ENCODE assay signal across 8 cellular contexts in genomic region chr13:32538234-32538620, GRCh38. TPM values are rescaled to one million over a fixed set of nuclear protein-coding genes. Genes with fewer than 3 reads are reported as not detected.
DNase-seq lines count a peak whose midpoint lies in the region; ATAC-seq and TF ChIP-seq lines count a peak whose summit lies in the region.

No MANE protein-coding gene starts in this region.

- WGBS in HUES64: under 1% methylated on average over 20 of the region's 20 CpGs

- peak; percentile 34 for DNase-seq in NCI-H1092 treated with DMSO at 0.1 percent for 48 hours (lab: John Stamatoyannopoulos, UW)
- no peak for DNase-seq in NCI-H1092 (lab: John Stamatoyannopoulos, UW)
- no peak for DNase-seq in activated naive CD8-positive, alpha-beta T cell treated with anti-CD3 and anti-CD28 coated beads, Interleukin-2, amount 50 U/mL, for 24 hours
- DNase-seq in right atrium auricular region (ENCODE audit: low spot score): no peak
- peak; percentile 17 to 54 for DNase-seq in gastrocnemius medialis
- DNase-seq in glomerular visceral epithelial cell (ENCODE audit: extremely low spot score): no peak

- peak overlapping the region; percentile 99 for H3K4me3 Mint-ChIP-seq in activated naive CD8-positive, alpha-beta T cell treated with anti-CD3 and anti-CD28 coated beads, Interleukin-2, amount 50 U/mL, for 24 hours

- peaks cover 39% of the 10 kb centered on the region for H3K36me3 Mint-ChIP-seq in activated naive CD8-positive, alpha-beta T cell treated with anti-CD3 and anti-CD28 coated beads, Interleukin-2, amount 50 U/mL, for 24 hours (ENCODE audit: low read depth)

- H3K27me3 Mint-ChIP-seq in activated naive CD8-positive, alpha-beta T cell treated with anti-CD3 and anti-CD28 coated beads, Interleukin-2, amount 50 U/mL, for 24 hours: peaks cover 2% of the 10 kb centered on the region

- H3K9me3 ChIP-seq in HUES64 (ENCODE audit: insufficient read depth, low read depth, low read length) (peaks cover 3% of the 10 kb centered on the region; the same call in 1 of the 2 replicates), right atrium auricular region (no peaks in the 10 kb centered on the region), gastrocnemius medialis (no peaks in the 10 kb centered on the region)

- peak overlapping the region; percentile 78 for H3K9ac ChIP-seq in HUES64 (ENCODE audit: low read depth, low read length)

- peak overlapping the region; percentile 100 for H3K27ac Mint-ChIP-seq in activated naive CD8-positive, alpha-beta T cell treated with anti-CD3 and anti-CD28 coated beads, Interleukin-2, amount 50 U/mL, for 24 hours

- intact Hi-C loops in gastrocnemius medialis (cut with DNase I; ENCODE audit: low total_unique reads): loop anchor here (1.0 to 10.0 kb wide), 7 partner anchors 48 to 1376 kb away; partner anchors contain the start of genes BRCA2, HSPH1, PDS5B and ZAR1L

- H3K4me1 ChIP-seq in HUES64 (ENCODE audit: insufficient read depth, low read length) (no peaks in the 10 kb centered on the region), right atrium auricular region (peaks cover 0 to 37% of the 10 kb centered on the region in 2 donors), gastrocnemius medialis (peaks cover 43 to 44% of the 10 kb centered on the region in 2 donors)

- no peak for TF ChIP-seq POLR2A in gastrocnemius medialis (IDR thresholded peaks at IDR 0.05)

- peaks cover 33% of the 10 kb centered on the region for H3K36me3 ChIP-seq in HUES64 (ENCODE audit: insufficient read depth, low read length)
- peaks cover 16% of the 10 kb centered on the region for H3K36me3 ChIP-seq in right atrium auricular region
- peaks cover 0 to 14% of the 10 kb centered on the region in 2 donors for H3K36me3 ChIP-seq in gastrocnemius medialis

- in situ Hi-C loops in gastrocnemius medialis (cut with MboI; ENCODE audit: low sequenced_read_pairs in 4 of 4): no loop called here

- H3K4me1 Mint-ChIP-seq in activated naive CD8-positive, alpha-beta T cell treated with anti-CD3 and anti-CD28 coated beads, Interleukin-2, amount 50 U/mL, for 24 hours: peaks cover 54% of the 10 kb centered on the region

- peak overlapping the region; percentile 82 for H3K4me3 ChIP-seq in HUES64 (ENCODE audit: low read length)
- H3K4me3 ChIP-seq in right atrium auricular region: peak overlapping the region; percentile 61 to 70
- peak overlapping the region; percentile 77 to 94 (median 90) for H3K4me3 ChIP-seq in gastrocnemius medialis

- H3K9me3 Mint-ChIP-seq in activated naive CD8-positive, alpha-beta T cell treated with anti-CD3 and anti-CD28 coated beads, Interleukin-2, amount 50 U/mL, for 24 hours: no peaks in the 10 kb centered on the region

- ATAC-seq in GM21717 (IDR thresholded peaks at IDR 0.05; ENCODE audit: unreplicated experiment) (peak; percentile 81), gastrocnemius medialis (peak; percentile 59 to 73)
- ATAC-seq in activated naive CD8-positive, alpha-beta T cell treated with anti-CD3 and anti-CD28 coated beads, Interleukin-2, amount 50 U/mL, for 24 hours: peak; percentile 83

- H3K27me3 ChIP-seq in HUES64 (ENCODE audit: insufficient read depth, low read length) (no peaks in the 10 kb centered on the region), right atrium auricular region (no peaks in the 10 kb centered on the region), gastrocnemius medialis (no peaks in the 10 kb centered on the region)

- TF ChIP-seq CTCF in right atrium auricular region (IDR thresholded peaks at IDR 0.05): no peak
- no peak for TF ChIP-seq CTCF in gastrocnemius medialis (IDR thresholded peaks at IDR 0.05 in 4 of 5, conservative IDR thresholded peaks at IDR 0.05 in 1 of 5)

- H3K27ac ChIP-seq in HUES64 (ENCODE audit: low read depth, low read length) (peak overlapping the region; percentile 81), right atrium auricular region (peak overlapping the region; percentile 92 to 96), gastrocnemius medialis (peak overlapping the region; percentile 88 to 99 (median 97))

RNA-seq across cellular contexts. Expression of gene N4BP2L2, which starts 0.4 kb away (rescaled TPM):
- polyA plus RNA-seq in HUES64 (2013, experiment 1 of 2): 40.3 TPM
- polyA plus RNA-seq in HUES64 (2013, experiment 2 of 2): 47.5 TPM
- total RNA-seq in right atrium auricular region: 10 to 100 TPM; 92.8 to 97.5 TPM
- total RNA-seq in gastrocnemius medialis: 100 to 1,000 TPM in 3 of 4 donors, 10 to 100 TPM in 1; 52.2 to 370 (median 176) TPM

RNA-seq across cellular contexts. Expression of gene PDS5B, which starts 48.0 kb away (rescaled TPM):
- 32.4 TPM for polyA plus RNA-seq in HUES64 (2013, experiment 1 of 2)
- polyA plus RNA-seq in HUES64 (2013, experiment 2 of 2): 36.5 TPM
- total RNA-seq in right atrium auricular region: 10 to 100 TPM; 14.7 to 16.2 TPM
- total RNA-seq in gastrocnemius medialis: 10 to 100 TPM; 18.0 to 27.3 (median 21.2) TPM

Comparison
In these comparisons a context has a peak if more than half of its experiments do, and no peak if none do; other contexts are left out.
1. DNase-seq: peak in NCI-H1092 treated with DMSO at 0.1 percent for 48 hours (single experiment) and gastrocnemius medialis (2 of 2); none in NCI-H1092 (single experiment), activated naive CD8-positive, alpha-beta T cell treated with anti-CD3 and anti-CD28 coated beads, Interleukin-2, amount 50 U/mL, for 24 hours (single experiment), right atrium auricular region (single experiment) and glomerular visceral epithelial cell (single experiment).
2. Peak in every context shown above with its lines, with median percentiles within 50 percentile points of each other: ATAC-seq, H3K27ac ChIP-seq and H3K4me3 ChIP-seq.